16 cellular contexts compared by ENCODE assay signal in genomic region chr20:25030007-25030648, GRCh38. TPM values are rescaled to one million over a fixed set of nuclear protein-coding genes. Genes with fewer than 3 reads are reported as not detected.
DNase-seq lines count a peak whose midpoint lies in the region; ATAC-seq and TF ChIP-seq lines count a peak whose summit lies in the region.
"Had no signal": no experiment of that assay in that cellular context is flagged by ENCODE, and none has a peak within 500 bp of the region (broad histone marks: within the 10 kb centered on the region; RNA-seq: fewer than 3 reads in every experiment).

No MANE protein-coding gene starts in this region.

- ATAC-seq in stimulated activated naive CD8-positive, alpha-beta T cell treated with anti-CD3 and anti-CD28 coated beads, Interleukin-15, amount 100 ng/mL, for 72 hours, result no peak
- no peak for ATAC-seq in HG03378 (IDR thresholded peaks at IDR 0.05; ENCODE audit: unreplicated experiment)
- no peak for ATAC-seq in HG03039 (IDR thresholded peaks at IDR 0.05; ENCODE audit: unreplicated experiment)
- ATAC-seq: PC-3 had no signal

- peaks cover 0 to 29% (median 19%) of the 10 kb centered on the region in 4 donors for H3K36me3 ChIP-seq in esophagus muscularis mucosa
- H3K36me3 ChIP-seq: HAP-1 had no signal

- H3K36me3 Mint-ChIP-seq in stimulated activated naive CD8-positive, alpha-beta T cell treated with anti-CD3 and anti-CD28 coated beads, Interleukin-15, Interleukin-2, amounts not matched to agents 100 ng/mL and 50 ng/mL, for 24 hours (ENCODE audit: low read depth), result no peaks in the 10 kb centered on the region

- TF ChIP-seq POLR2A in esophagus muscularis mucosa (IDR thresholded peaks at IDR 0.05; ENCODE audit: low read depth), result no peak

- no peak overlapping the region for H3K4me3 ChIP-seq in esophagus muscularis mucosa
- H3K4me3 ChIP-seq: HAP-1 had no signal

- no peaks in the 10 kb centered on the region for H3K27me3 Mint-ChIP-seq in stimulated activated naive CD8-positive, alpha-beta T cell treated with anti-CD3 and anti-CD28 coated beads, Interleukin-15, Interleukin-2, amounts not matched to agents 100 ng/mL and 50 ng/mL, for 24 hours
- H3K27me3 Mint-ChIP-seq in stimulated activated naive CD8-positive, alpha-beta T cell treated with anti-CD3 and anti-CD28 coated beads, Interleukin-15, amount 100 ng/mL, for 72 hours, result no peaks in the 10 kb centered on the region

- peaks cover 57 to 70% (median 64%) of the 10 kb centered on the region in 4 donors for H3K4me1 ChIP-seq in esophagus muscularis mucosa

- H3K4me3 Mint-ChIP-seq in stimulated activated naive CD8-positive, alpha-beta T cell treated with anti-CD3 and anti-CD28 coated beads, Interleukin-15, Interleukin-2, amounts not matched to agents 100 ng/mL and 50 ng/mL, for 24 hours, result no peak overlapping the region
- H3K4me3 Mint-ChIP-seq in stimulated activated naive CD8-positive, alpha-beta T cell treated with anti-CD3 and anti-CD28 coated beads, Interleukin-15, amount 100 ng/mL, for 72 hours, result no peak overlapping the region

- no peak for TF ChIP-seq CTCF in esophagus muscularis mucosa (IDR thresholded peaks at IDR 0.05)

- H3K27me3 ChIP-seq in esophagus muscularis mucosa, result no peaks in the 10 kb centered on the region

- intact Hi-C loops in head of caudate nucleus (cut with DNase I), result loop anchor here (5.0 kb wide), 1 partner anchor 33 kb away; no protein-coding TSS in a partner anchor
- intact Hi-C loops in esophagus muscularis mucosa (cut with DNase I), result loop anchor here (5.0 kb wide), 1 partner anchor 33 kb away; no protein-coding TSS in a partner anchor

- H3K9me3 ChIP-seq in esophagus muscularis mucosa, result no peaks in the 10 kb centered on the region
- H3K9me3 ChIP-seq: HAP-1 had no signal

- H3K9me3 Mint-ChIP-seq in stimulated activated naive CD8-positive, alpha-beta T cell treated with anti-CD3 and anti-CD28 coated beads, Interleukin-15, Interleukin-2, amounts not matched to agents 100 ng/mL and 50 ng/mL, for 24 hours, result no peaks in the 10 kb centered on the region
- no peaks in the 10 kb centered on the region for H3K9me3 Mint-ChIP-seq in stimulated activated naive CD8-positive, alpha-beta T cell treated with anti-CD3 and anti-CD28 coated beads, Interleukin-15, amount 100 ng/mL, for 72 hours

- TF ChIP-seq EP300 in esophagus muscularis mucosa (IDR thresholded peaks at IDR 0.05), result no peak

- peak overlapping the region in 1 of 4 donors; percentile 73 for H3K27ac ChIP-seq in esophagus muscularis mucosa (replicated peaks in 1 of 4)

- 95% methylated on average over 5 of the region's 5 CpGs for WGBS in esophagus muscularis mucosa

- DNase-seq in stimulated activated naive CD8-positive, alpha-beta T cell treated with anti-CD3 and anti-CD28 coated beads, Interleukin-15, amount 100 ng/mL, for 72 hours, result no peak
- DNase-seq in head of caudate nucleus (peak in 22 of 42 donors; percentile 46 to 79 (median 57)), pons (ENCODE audit: low spot score) (peak; percentile 85), esophagus muscularis mucosa (ENCODE audit: extremely low spot score) (no peak), NCI-H1694 treated with DMSO at 0.1 percent for 48 hours (lab: John Stamatoyannopoulos, UW) (no peak)
- DNase-seq: DMS53, KG1, NCI-H1048, NCI-H69, PC-3 had no signal

- peak overlapping the region; percentile 9 for H3K27ac Mint-ChIP-seq in stimulated activated naive CD8-positive, alpha-beta T cell treated with anti-CD3 and anti-CD28 coated beads, Interleukin-15, Interleukin-2, amounts not matched to agents 100 ng/mL and 50 ng/mL, for 24 hours
- no peak overlapping the region for H3K27ac Mint-ChIP-seq in stimulated activated naive CD8-positive, alpha-beta T cell treated with anti-CD3 and anti-CD28 coated beads, Interleukin-15, amount 100 ng/mL, for 72 hours

- peaks cover 5% of the 10 kb centered on the region for H3K4me1 Mint-ChIP-seq in stimulated activated naive CD8-positive, alpha-beta T cell treated with anti-CD3 and anti-CD28 coated beads, Interleukin-15, Interleukin-2, amounts not matched to agents 100 ng/mL and 50 ng/mL, for 24 hours (ENCODE audit: low read depth)
- peaks cover 20% of the 10 kb centered on the region for H3K4me1 Mint-ChIP-seq in stimulated activated naive CD8-positive, alpha-beta T cell treated with anti-CD3 and anti-CD28 coated beads, Interleukin-15, amount 100 ng/mL, for 72 hours

RNA-seq across cellular contexts. Expression of gene ACSS1, which starts 27.8 kb away (rescaled TPM):
- 100 to 1,000 TPM in 1 of 4 donors, 10 to 100 TPM in 3; 36.6 to 154 (median 65.3) TPM for total RNA-seq in esophagus muscularis mucosa

RNA-seq across cellular contexts. Expression of gene APMAP, which starts 37.6 kb away (rescaled TPM):
- total RNA-seq in esophagus muscularis mucosa, result 10 to 100 TPM; 21.6 to 35.6 (median 32.5) TPM

RNA-seq across cellular contexts. Expression of gene VSX1, which starts 51.8 kb away (rescaled TPM):
- under 1 TPM in 1 of 4 donors, not detected in 3; 0.83 TPM for total RNA-seq in esophagus muscularis mucosa
- total RNA-seq: A172, PC-3, SK-MEL-5 had no signal

Comparison
In these comparisons a context has a peak if more than half of its experiments do, and no peak if none do; other contexts are left out.
1. DNase-seq: peak in head of caudate nucleus (22 of 42) and pons (single experiment); none in stimulated activated naive CD8-positive, alpha-beta T cell treated with anti-CD3 and anti-CD28 coated beads, Interleukin-15, amount 100 ng/mL, for 72 hours (0 of 2), esophagus muscularis mucosa (single experiment) and NCI-H1694 treated with DMSO at 0.1 percent for 48 hours (single experiment).